ENCODE assay signal across 9 cellular contexts in genomic region chr2:24083567-24084385, GRCh38. TPM values are rescaled to one million over a fixed set of nuclear protein-coding genes. Genes with fewer than 3 reads are reported as not detected.
DNase-seq lines count a peak whose midpoint lies in the region; ATAC-seq lines count a peak whose summit lies in the region.
"Had no signal": no experiment of that assay in that cellular context is flagged by ENCODE, and none has a peak within 500 bp of the region (broad histone marks: within the 10 kb centered on the region; RNA-seq: fewer than 3 reads in every experiment).

No MANE protein-coding gene starts in this region.

- POLR2A ChIA-PET in naive thymus-derived CD4-positive, alpha-beta T cell (lab: Charles Lee), result interaction anchor here (1.6 to 1.7 kb wide), 2 partner anchors 157 to 158 kb away, joined by 5 read pairs; partner anchors contain the start of gene ATAD2B

- H3K36me3 ChIP-seq in CD4-positive, CD25-positive, alpha-beta regulatory T cell (ENCODE audit: control insufficient read depth, insufficient read depth, low read length), result no peaks in the 10 kb centered on the region
- no peaks in the 10 kb centered on the region for H3K36me3 ChIP-seq in naive thymus-derived CD4-positive, alpha-beta T cell (ENCODE audit: control insufficient read depth in 2 of 3, insufficient read depth in 3 of 3, low read length in 3 of 3)

- H3K36me3 Mint-ChIP-seq in CD4-positive, CD25-positive, alpha-beta regulatory T cell, result peaks cover 10% of the 10 kb centered on the region
- peaks cover 0 to 22% (median 7%) of the 10 kb centered on the region in 5 donors for H3K36me3 Mint-ChIP-seq in naive thymus-derived CD4-positive, alpha-beta T cell

- ATAC-seq in CD4-positive, CD25-positive, alpha-beta regulatory T cell (ENCODE audit: low read depth in 2 of 2), result peak; percentile 55 to 56
- ATAC-seq in GM18858 (IDR thresholded peaks at IDR 0.05; ENCODE audit: unreplicated experiment), result peak; percentile 83
- peak; percentile 85 for ATAC-seq in HG02981 (IDR thresholded peaks at IDR 0.05; ENCODE audit: unreplicated experiment)
- ATAC-seq in esophagus mucosa, result peak; percentile 76
- ATAC-seq in naive thymus-derived CD4-positive, alpha-beta T cell, result peak; percentile 72

- CTCF ChIA-PET in naive thymus-derived CD4-positive, alpha-beta T cell (lab: Charles Lee), result interaction anchor here (0.6 to 3.3 kb wide), 9 partner anchors 11 to 690 kb away, joined by 3 to 59 read pairs (median 4); partner anchors contain the start of gene ATAD2B

- peak overlapping the region; percentile 44 for H3K4me3 ChIP-seq in CD4-positive, CD25-positive, alpha-beta regulatory T cell (ENCODE audit: low read depth, low read length)
- peak overlapping the region; percentile 61 for H3K4me3 ChIP-seq in naive thymus-derived CD4-positive, alpha-beta T cell (ENCODE audit: low read length)

- no peaks in the 10 kb centered on the region for H3K9me3 Mint-ChIP-seq in CD4-positive, CD25-positive, alpha-beta regulatory T cell
- H3K9me3 Mint-ChIP-seq in naive thymus-derived CD4-positive, alpha-beta T cell, result no peaks in the 10 kb centered on the region

- DNase-seq in CD4-positive, CD25-positive, alpha-beta regulatory T cell, result peak in 1 of 3 donors; percentile 69
- peak; percentile 80 to 81 for DNase-seq in NCI-H1930 (lab: John Stamatoyannopoulos, UW)
- peak; percentile 89 for DNase-seq in UCSD-AML1 (lab: John Stamatoyannopoulos, UW; ENCODE audit: unreplicated experiment)
- peak in 2 of 9 donors; percentile 46 to 57 for DNase-seq in naive thymus-derived CD4-positive, alpha-beta T cell
- DNase-seq in NCI-H187 (lab: John Stamatoyannopoulos, UW), result no peak

- H3K9me3 ChIP-seq in CD4-positive, CD25-positive, alpha-beta regulatory T cell (ENCODE audit: control insufficient read depth in 2 of 2, low read length in 2 of 2), result no peaks in the 10 kb centered on the region
- no peaks in the 10 kb centered on the region for H3K9me3 ChIP-seq in naive thymus-derived CD4-positive, alpha-beta T cell (ENCODE audit: control insufficient read depth in 2 of 3, low read length in 3 of 3)

- peak overlapping the region in 1 of 3 donors; percentile 20 for H3K27ac Mint-ChIP-seq in CD4-positive, CD25-positive, alpha-beta regulatory T cell
- H3K27ac Mint-ChIP-seq in naive thymus-derived CD4-positive, alpha-beta T cell, result peak overlapping the region in 8 of 9 donors; percentile 49 to 83 (median 65)

- peaks cover 17% of the 10 kb centered on the region for H3K4me1 ChIP-seq in CD4-positive, CD25-positive, alpha-beta regulatory T cell (ENCODE audit: control insufficient read depth, insufficient read depth, low read length, poor library complexity, severe bottlenecking)
- peaks cover 5 to 8% of the 10 kb centered on the region in 2 donors for H3K4me1 ChIP-seq in naive thymus-derived CD4-positive, alpha-beta T cell (ENCODE audit: control insufficient read depth in 2 of 2, insufficient read depth in 2 of 2, low read length in 2 of 2)

- intact Hi-C loops in naive thymus-derived CD4-positive, alpha-beta T cell (cut with micrococcal nuclease), result loop anchor here (1.0 to 2.0 kb wide), 8 partner anchors 7 to 299 kb away; partner anchors contain the start of genes ATAD2B (in 2 of the 2), SF3B6 (in 2 of the 2) and WDCP (in 2 of the 2)

- peak overlapping the region; percentile 14 for H3K27ac ChIP-seq in CD4-positive, CD25-positive, alpha-beta regulatory T cell (ENCODE audit: insufficient read depth, low read length, poor library complexity, severe bottlenecking)
- peak overlapping the region; percentile 28 for H3K27ac ChIP-seq in naive thymus-derived CD4-positive, alpha-beta T cell (ENCODE audit: low read depth, low read length)

- no peaks in the 10 kb centered on the region for H3K27me3 ChIP-seq in CD4-positive, CD25-positive, alpha-beta regulatory T cell (ENCODE audit: control insufficient read depth, insufficient read depth, low read length)
- H3K27me3 ChIP-seq in naive thymus-derived CD4-positive, alpha-beta T cell (ENCODE audit: control insufficient read depth in 2 of 2, insufficient read depth in 2 of 2, low read length in 2 of 2), result no peaks in the 10 kb centered on the region

- peaks cover 0 to 19% (median 14%) of the 10 kb centered on the region in 4 donors for H3K4me1 Mint-ChIP-seq in CD4-positive, CD25-positive, alpha-beta regulatory T cell
- peaks cover 10 to 22% (median 17%) of the 10 kb centered on the region in 7 donors for H3K4me1 Mint-ChIP-seq in naive thymus-derived CD4-positive, alpha-beta T cell

- no peaks in the 10 kb centered on the region for H3K27me3 Mint-ChIP-seq in CD4-positive, CD25-positive, alpha-beta regulatory T cell
- H3K27me3 Mint-ChIP-seq in naive thymus-derived CD4-positive, alpha-beta T cell, result no peaks in the 10 kb centered on the region

- H3K4me3 Mint-ChIP-seq in CD4-positive, CD25-positive, alpha-beta regulatory T cell, result peak overlapping the region; percentile 74 to 88 (median 85)
- peak overlapping the region; percentile 77 to 93 (median 88) for H3K4me3 Mint-ChIP-seq in naive thymus-derived CD4-positive, alpha-beta T cell

RNA-seq across cellular contexts. Expression of gene TP53I3, which starts 0.9 kb away (rescaled TPM):
- 1.5 TPM for total RNA-seq in CD4-positive, CD25-positive, alpha-beta regulatory T cell
- 1 to 10 TPM in 1 of 4 donors, under 1 TPM in 2, not detected in 1; 0.25 to 1.4 (median 0.69) TPM for polyA plus RNA-seq in CD4-positive, CD25-positive, alpha-beta regulatory T cell
- 102 TPM for total RNA-seq in esophagus mucosa
- 1 to 10 TPM in 3 of 5 experiments, under 1 TPM in 2; 0.49 to 5.0 (median 1.7) TPM for total RNA-seq in naive thymus-derived CD4-positive, alpha-beta T cell
- polyA plus RNA-seq in naive thymus-derived CD4-positive, alpha-beta T cell, result under 1 TPM in 1 of 2 donors, not detected in 1; 0.24 TPM

RNA-seq across cellular contexts. Expression of gene SF3B6, which starts 7.7 kb away (rescaled TPM):
- total RNA-seq in CD4-positive, CD25-positive, alpha-beta regulatory T cell, result 62.3 TPM
- polyA plus RNA-seq in CD4-positive, CD25-positive, alpha-beta regulatory T cell, result 100 to 1,000 TPM; 200 to 255 (median 224) TPM
- total RNA-seq in esophagus mucosa, result 85.7 TPM
- total RNA-seq in naive thymus-derived CD4-positive, alpha-beta T cell, result 100 to 1,000 TPM in 1 of 5 experiments, 10 to 100 TPM in 4; 42.4 to 100 (median 49.7) TPM
- polyA plus RNA-seq in naive thymus-derived CD4-positive, alpha-beta T cell, result 100 to 1,000 TPM; 114 to 231 TPM

RNA-seq across cellular contexts. Expression of gene FKBP1B, which starts 34.2 kb away (rescaled TPM):
- 1.1 TPM for total RNA-seq in CD4-positive, CD25-positive, alpha-beta regulatory T cell
- polyA plus RNA-seq in CD4-positive, CD25-positive, alpha-beta regulatory T cell, result 1 to 10 TPM; 1.1 to 3.0 (median 1.6) TPM
- total RNA-seq in esophagus mucosa, result 6.2 TPM
- total RNA-seq in naive thymus-derived CD4-positive, alpha-beta T cell, result 1 to 10 TPM in 1 of 5 experiments, not detected in 4; 2.7 TPM
- polyA plus RNA-seq in naive thymus-derived CD4-positive, alpha-beta T cell, result not detected

RNA-seq across cellular contexts. Expression of gene WDCP, which starts 36.6 kb away (rescaled TPM):
- 6.3 TPM for total RNA-seq in CD4-positive, CD25-positive, alpha-beta regulatory T cell
- polyA plus RNA-seq in CD4-positive, CD25-positive, alpha-beta regulatory T cell, result 10 to 100 TPM in 1 of 4 donors, 1 to 10 TPM in 3; 3.4 to 11.0 (median 4.9) TPM
- total RNA-seq in esophagus mucosa, result 3.3 TPM
- 10 to 100 TPM in 3 of 5 experiments, 1 to 10 TPM in 2; 3.9 to 22.1 (median 17.8) TPM for total RNA-seq in naive thymus-derived CD4-positive, alpha-beta T cell
- 1 to 10 TPM; 4.4 to 9.4 TPM for polyA plus RNA-seq in naive thymus-derived CD4-positive, alpha-beta T cell

RNA-seq across cellular contexts. Expression of gene PFN4, which starts 39.4 kb away (rescaled TPM):
- total RNA-seq in CD4-positive, CD25-positive, alpha-beta regulatory T cell, result not detected
- polyA plus RNA-seq in CD4-positive, CD25-positive, alpha-beta regulatory T cell, result not detected
- total RNA-seq in esophagus mucosa, result 0.24 TPM
- not detected for total RNA-seq in naive thymus-derived CD4-positive, alpha-beta T cell
- not detected for polyA plus RNA-seq in naive thymus-derived CD4-positive, alpha-beta T cell
- total RNA-seq: frontal cortex had no signal

Comparison
In these comparisons a context has a peak if more than half of its experiments do, and no peak if none do; other contexts are left out.
1. DNase-seq: peak in NCI-H1930 (2 of 2) and UCSD-AML1 (single experiment); none in NCI-H187 (0 of 2).
2. RNA of gene TP53I3, which starts 0.9 kb away (total RNA-seq): 102 TPM in esophagus mucosa (single experiment); 0.49 to 5.0 TPM in naive thymus-derived CD4-positive, alpha-beta T cell and 1.5 TPM in CD4-positive, CD25-positive, alpha-beta regulatory T cell (single experiment); every median in the first group is over 10 times any median in the second.
3. Peak in every context shown above with its lines, with median percentiles within 50 percentile points of each other: ATAC-seq.